ENCODE assay signal across 1 cellular context in genomic region chr1:156497078-156497742, GRCh38.
TF ChIP-seq lines count a peak whose summit lies in the region.

No MANE protein-coding gene starts in this region.

TF ChIP-seq in GM12878, 131 proteins besides CTCF, POLR2A, EP300 and RAD21 (continued from another document):
- TF ChIP-seq TARDBP (IDR thresholded peaks at IDR 0.05; ENCODE audit: borderline replicate concordance) = no peak
- peak; percentile 59 for TF ChIP-seq MEF2B (IDR thresholded peaks at IDR 0.05; ENCODE audit: partially characterized antibody, poor library complexity, severe bottlenecking)
